8 cellular contexts compared by ENCODE assay signal in genomic region chr13:107203146-107203847, GRCh38.
DNase-seq lines count a peak whose midpoint lies in the region; ATAC-seq and TF ChIP-seq lines count a peak whose summit lies in the region.

No MANE protein-coding gene starts in this region.

- no peaks in the 10 kb centered on the region for H3K27me3 Mint-ChIP-seq in glutamatergic neuron (ENCODE audit: unreplicated experiment)
- peaks cover 5% of the 10 kb centered on the region for H3K27me3 Mint-ChIP-seq in CD4-positive, alpha-beta T cell

- no peaks in the 10 kb centered on the region for H3K36me3 ChIP-seq in OCI-LY1 (ENCODE audit: insufficient read depth, low read length)
- H3K36me3 ChIP-seq in thyroid gland: no peaks in the 10 kb centered on the region
- H3K36me3 ChIP-seq in tibial nerve: no peaks in the 10 kb centered on the region

- TF ChIP-seq POLR2A in thyroid gland (IDR thresholded peaks at IDR 0.05): no peak
- TF ChIP-seq POLR2A in tibial nerve (IDR thresholded peaks at IDR 0.05): no peak

- no peak for TF ChIP-seq EP300 in tibial nerve (IDR thresholded peaks at IDR 0.05)

- H2AFZ ChIP-seq in OCI-LY1 (ENCODE audit: low read length): no peak overlapping the region

- no peak overlapping the region for H3K9ac ChIP-seq in OCI-LY1 (ENCODE audit: low read length)

- 62 to 64% methylated on average over 9 of the region's 11 CpGs for WGBS in thyroid gland, 2 donors
- 62 to 72% methylated on average over 9 to 11 of the region's 11 CpGs for WGBS in tibial nerve, 2 donors

- H3K4me3 Mint-ChIP-seq in glutamatergic neuron (ENCODE audit: unreplicated experiment): no peak overlapping the region
- no peak overlapping the region for H3K4me3 Mint-ChIP-seq in CD4-positive, alpha-beta T cell

- H3K27ac ChIP-seq in OCI-LY1 (ENCODE audit: low read depth, low read length, poor library complexity, severe bottlenecking) (no peak overlapping the region), thyroid gland (peak overlapping the region in 2 of 3 donors; percentile 45 to 49), tibial nerve (peak overlapping the region in 1 of 4 donors; percentile 57)
- no peak overlapping the region for H3K27ac ChIP-seq in CD4-positive, alpha-beta T cell (ENCODE audit: low read depth, low read length)

- CTCF ChIA-PET in CD4-positive, alpha-beta T cell (lab: Charles Lee): no interaction called here

- H3K9me2 ChIP-seq in OCI-LY1 (ENCODE audit: low read depth, low read length): no peaks in the 10 kb centered on the region

- ATAC-seq in CD4-positive, alpha-beta T cell (ENCODE audit: poor library complexity): no peak

- no peaks in the 10 kb centered on the region for H3F3A ChIP-seq in OCI-LY1 (ENCODE audit: insufficient read depth, low read length)

- TF ChIP-seq CTCF in OCI-LY1 (IDR thresholded peaks at IDR 0.05; ENCODE audit: low read length): peak; percentile 59
- TF ChIP-seq CTCF in glutamatergic neuron (IDR thresholded peaks at IDR 0.05; ENCODE audit: partially characterized antibody, unreplicated experiment): peak; percentile 77
- TF ChIP-seq CTCF in thyroid gland (IDR thresholded peaks at IDR 0.05): peak in 1 of 6 experiments; percentile 35
- TF ChIP-seq CTCF in CD4-positive, alpha-beta T cell (IDR thresholded peaks at IDR 0.05): no peak
- TF ChIP-seq CTCF in tibial nerve (IDR thresholded peaks at IDR 0.05): peak in 2 of 5 experiments; percentile 5 to 22

- peak; percentile 8 for DNase-seq in SKM-1 treated with dmso at 0.1 percent for 144 hours (lab: John Stamatoyannopoulos, UW; ENCODE audit: unreplicated experiment)
- DNase-seq in SKM-1 (lab: John Stamatoyannopoulos, UW; ENCODE audit: unreplicated experiment): no peak
- DNase-seq in glutamatergic neuron: peak; percentile 46
- DNase-seq in thyroid gland: no peak
- DNase-seq in DMS153 treated with DMSO at 0.1 percent for 48 hours (lab: John Stamatoyannopoulos, UW; ENCODE audit: unreplicated experiment): no peak
- DNase-seq in CD4-positive, alpha-beta T cell: no peak
- DNase-seq in tibial nerve (ENCODE audit: low spot score in 2 of 2): no peak

- no peak overlapping the region for H3K4me2 ChIP-seq in OCI-LY1 (ENCODE audit: low read length)

- POLR2A ChIA-PET in CD4-positive, alpha-beta T cell (lab: Charles Lee): no interaction called here

- H3K79me2 ChIP-seq in OCI-LY1 (ENCODE audit: insufficient read depth, low read length): no peaks in the 10 kb centered on the region

- peaks cover 4% of the 10 kb centered on the region for H3K9me3 Mint-ChIP-seq in glutamatergic neuron (ENCODE audit: unreplicated experiment)
- no peaks in the 10 kb centered on the region for H3K9me3 Mint-ChIP-seq in CD4-positive, alpha-beta T cell

- no peaks in the 10 kb centered on the region for H3K27me3 ChIP-seq in OCI-LY1 (ENCODE audit: insufficient read depth, low read length)
- no peaks in the 10 kb centered on the region for H3K27me3 ChIP-seq in thyroid gland
- no peaks in the 10 kb centered on the region for H3K27me3 ChIP-seq in CD4-positive, alpha-beta T cell (ENCODE audit: control insufficient read depth, insufficient read depth, low read length)
- H3K27me3 ChIP-seq in tibial nerve: no peaks in the 10 kb centered on the region

- no peaks in the 10 kb centered on the region for H4K20me1 ChIP-seq in OCI-LY1 (ENCODE audit: insufficient read depth, low read length)

- H3K27ac Mint-ChIP-seq in glutamatergic neuron (ENCODE audit: unreplicated experiment): no peak overlapping the region
- H3K27ac Mint-ChIP-seq in CD4-positive, alpha-beta T cell: no peak overlapping the region

- intact Hi-C loops in thyroid gland (cut with DNase I): no loop called here
- intact Hi-C loops in CD4-positive, alpha-beta T cell (cut with DNase I, micrococcal nuclease): no loop called here

- H3K4me1 ChIP-seq in OCI-LY1 (ENCODE audit: insufficient read depth, low read length, severe bottlenecking) (no peaks in the 10 kb centered on the region), thyroid gland (no peaks in the 10 kb centered on the region), tibial nerve (peaks cover 0 to 8% (median 0%) of the 10 kb centered on the region in 4 donors)

- H3K9me3 ChIP-seq in OCI-LY1 (ENCODE audit: low read length): no peaks in the 10 kb centered on the region
- no peaks in the 10 kb centered on the region for H3K9me3 ChIP-seq in thyroid gland
- H3K9me3 ChIP-seq in CD4-positive, alpha-beta T cell (ENCODE audit: control insufficient read depth, low read length): no peaks in the 10 kb centered on the region
- no peaks in the 10 kb centered on the region for H3K9me3 ChIP-seq in tibial nerve

- H3K36me3 Mint-ChIP-seq in glutamatergic neuron (ENCODE audit: unreplicated experiment): no peaks in the 10 kb centered on the region
- no peaks in the 10 kb centered on the region for H3K36me3 Mint-ChIP-seq in CD4-positive, alpha-beta T cell (ENCODE audit: low read depth)

- H3K4me3 ChIP-seq in OCI-LY1 (ENCODE audit: low read depth, low read length, poor library complexity, severe bottlenecking) (no peak overlapping the region), thyroid gland (replicated peaks in 1 of 3) (no peak overlapping the region), tibial nerve (no peak overlapping the region)

- H3K4me1 Mint-ChIP-seq in glutamatergic neuron (ENCODE audit: low read depth, unreplicated experiment): peaks cover 4% of the 10 kb centered on the region
- no peaks in the 10 kb centered on the region for H3K4me1 Mint-ChIP-seq in CD4-positive, alpha-beta T cell (ENCODE audit: low read depth)

Comparison
In these comparisons a context has a peak if more than half of its experiments do, and no peak if none do; other contexts are left out.
1. DNase-seq: peak in SKM-1 treated with dmso at 0.1 percent for 144 hours (single experiment) and glutamatergic neuron (single experiment); none in SKM-1 (single experiment), thyroid gland (0 of 2), DMS153 treated with DMSO at 0.1 percent for 48 hours (single experiment), CD4-positive, alpha-beta T cell (0 of 10) and tibial nerve (0 of 2).
2. H3K27ac ChIP-seq: peak in thyroid gland (2 of 3); none in OCI-LY1 (single experiment) and CD4-positive, alpha-beta T cell (single experiment).